ENCODE assay signal across 14 cellular contexts in the genomic region with DNA sequence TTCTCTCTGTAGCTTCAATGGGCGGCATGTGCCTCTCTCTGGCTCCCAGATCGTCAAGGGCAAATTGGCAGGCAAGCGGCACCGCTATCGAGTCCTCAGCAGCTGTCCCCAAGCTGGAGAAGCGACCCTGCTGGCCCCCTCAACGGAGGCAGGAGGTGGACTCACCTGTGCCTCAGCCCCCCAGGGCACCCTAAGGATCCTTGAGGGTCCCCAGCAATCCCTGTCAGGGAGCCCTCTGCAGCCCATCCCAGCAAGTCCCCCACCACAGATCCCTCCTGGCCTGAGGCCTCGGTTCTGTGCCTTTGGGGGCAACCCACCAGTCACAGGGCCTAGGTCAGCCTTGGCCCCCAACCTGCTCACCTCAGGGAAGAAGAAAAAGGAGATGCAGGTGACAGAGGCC. TPM values are rescaled to one million over a fixed set of nuclear protein-coding genes. Genes with fewer than 3 reads are reported as not detected.
DNase-seq lines count a peak whose midpoint lies in the region; ATAC-seq and TF ChIP-seq lines count a peak whose summit lies in the region.
"Had no signal": no experiment of that assay in that cellular context is flagged by ENCODE, and none has a peak within 500 bp of the region (broad histone marks: within the 10 kb centered on the region; RNA-seq: fewer than 3 reads in every experiment).

No MANE protein-coding gene starts in this region.

- no peak overlapping the region for H3K18ac ChIP-seq in H9 (ENCODE audit: insufficient read length, low read depth, low read length)

- no peak overlapping the region for H3K27ac ChIP-seq in H9 (ENCODE audit: insufficient read length, low read depth, low read length)
- H3K27ac ChIP-seq: suprapubic skin had no signal

- H2BK12ac ChIP-seq in H9 (ENCODE audit: insufficient read length, low read depth, low read length), result no peak overlapping the region

- H2BK20ac ChIP-seq in H9 (ENCODE audit: low read depth, low read length, poor library complexity, severe bottlenecking), result no peak overlapping the region

- no peaks in the 10 kb centered on the region for H3K79me1 ChIP-seq in H9 (ENCODE audit: insufficient read depth, low read depth, low read length, poor library complexity, severe bottlenecking)

- H2BK5ac ChIP-seq in H9 (ENCODE audit: insufficient read length, low read length), result no peak overlapping the region

- no peak overlapping the region for H3K9ac ChIP-seq in H9 (ENCODE audit: extremely low read depth, insufficient read length, low read length)

- H2AK5ac ChIP-seq in H9 (ENCODE audit: insufficient read length, low read length), result no peak overlapping the region

- H2BK15ac ChIP-seq in H9 (ENCODE audit: low read depth, low read length), result no peak overlapping the region

- WGBS in H9 (ENCODE audit: extremely low coverage, insufficient read length, low lambda C conversion rate), result no CpG with 5 or more reads among the region's 8 CpGs

- no peaks in the 10 kb centered on the region for H3K27me3 ChIP-seq in H9 (ENCODE audit: insufficient read depth, low read length)
- H3K27me3 ChIP-seq: suprapubic skin had no signal

- no peaks in the 10 kb centered on the region for H4K20me1 ChIP-seq in H9 (ENCODE audit: control insufficient read depth, insufficient read depth, insufficient read length)

- peaks cover 22% of the 10 kb centered on the region for H3K4me1 Mint-ChIP-seq in T-helper 1 cell treated with Interleukin-12 subunit alpha and Interleukin-12 subunit beta and Interleukin-4 antibody, amounts not matched to agents 30 μg/mL and 1 μg/mL, for 36 hours (ENCODE audit: low read depth)
- peaks cover 19 to 23% of the 10 kb centered on the region in 2 experiments for H3K4me1 Mint-ChIP-seq in H9
- H3K4me1 Mint-ChIP-seq in activated T-helper 17 cell treated with anti-CD3 and anti-CD28 coated beads, Interleukin-2, amount 50 U/mL, for 72 hours, result peaks cover 24% of the 10 kb centered on the region
- peaks cover 35 to 44% of the 10 kb centered on the region in 2 donors for H3K4me1 Mint-ChIP-seq in natural killer cell treated with Interleukin-12 subunit alpha and Interleukin-12 subunit beta and Interleukin-15 and Interleukin-18, amount 100 ng/mL, for 72 hours (ENCODE audit: low read depth in 2 of 2)

- H3T11ph ChIP-seq in H9 (ENCODE audit: low read length), result no peak overlapping the region

- no peak overlapping the region for H3K27ac Mint-ChIP-seq in T-helper 1 cell treated with Interleukin-12 subunit alpha and Interleukin-12 subunit beta and Interleukin-4 antibody, amounts not matched to agents 30 μg/mL and 1 μg/mL, for 36 hours
- H3K27ac Mint-ChIP-seq in H9, result peak overlapping the region in 2 of 3 experiments; percentile 39 to 59; a peak in 3 of 7 replicates
- H3K27ac Mint-ChIP-seq in activated T-helper 17 cell treated with anti-CD3 and anti-CD28 coated beads, Interleukin-2, amount 50 U/mL, for 72 hours, result peak overlapping the region; percentile 83
- H3K27ac Mint-ChIP-seq in natural killer cell treated with Interleukin-12 subunit alpha and Interleukin-12 subunit beta and Interleukin-15 and Interleukin-18, amount 100 ng/mL, for 72 hours, result peak overlapping the region in 1 of 2 donors; percentile 39

- H3K23me2 ChIP-seq in H9 (ENCODE audit: insufficient read length, low read depth, low read length, poor library complexity, severe bottlenecking), result peaks cover 18% of the 10 kb centered on the region

- H3K27me3 Mint-ChIP-seq in T-helper 1 cell treated with Interleukin-12 subunit alpha and Interleukin-12 subunit beta and Interleukin-4 antibody, amounts not matched to agents 30 μg/mL and 1 μg/mL, for 36 hours (ENCODE audit: low read depth), result peaks cover 15% of the 10 kb centered on the region
- H3K27me3 Mint-ChIP-seq in H9 (ENCODE audit: low read depth), result peaks cover 4% of the 10 kb centered on the region; the same call in 1 of the 2 replicates
- H3K27me3 Mint-ChIP-seq in activated T-helper 17 cell treated with anti-CD3 and anti-CD28 coated beads, Interleukin-2, amount 50 U/mL, for 72 hours, result peaks cover 14% of the 10 kb centered on the region
- H3K27me3 Mint-ChIP-seq in natural killer cell treated with Interleukin-12 subunit alpha and Interleukin-12 subunit beta and Interleukin-15 and Interleukin-18, amount 100 ng/mL, for 72 hours, result peaks cover 0 to 4% of the 10 kb centered on the region in 2 donors

- no peak overlapping the region for H2AFZ ChIP-seq in H9 (ENCODE audit: low read length)

- 0 out of 2 replicates have a peak, but pooled peaks cover 3% of the 10 kb centered on the region for H3K4me1 ChIP-seq in H9 (ENCODE audit: insufficient read depth, low read length)

- peaks cover 11% of the 10 kb centered on the region for H3K36me3 Mint-ChIP-seq in T-helper 1 cell treated with Interleukin-12 subunit alpha and Interleukin-12 subunit beta and Interleukin-4 antibody, amounts not matched to agents 30 μg/mL and 1 μg/mL, for 36 hours (ENCODE audit: low read depth)
- H3K36me3 Mint-ChIP-seq in H9 (ENCODE audit: insufficient read depth in 1 of 3, low read depth in 3 of 3), result peaks cover 18 to 42% (median 37%) of the 10 kb centered on the region in 3 experiments; a peak in 6 of 7 replicates
- H3K36me3 Mint-ChIP-seq in activated T-helper 17 cell treated with anti-CD3 and anti-CD28 coated beads, Interleukin-2, amount 50 U/mL, for 72 hours (ENCODE audit: low read depth), result peaks cover 75% of the 10 kb centered on the region
- H3K36me3 Mint-ChIP-seq in natural killer cell treated with Interleukin-12 subunit alpha and Interleukin-12 subunit beta and Interleukin-15 and Interleukin-18, amount 100 ng/mL, for 72 hours, result peaks cover 10% of the 10 kb centered on the region

- no peak for TF ChIP-seq CTCF in H9 (conservative IDR thresholded peaks at IDR 0.05)

- no peak overlapping the region for H2BK120ac ChIP-seq in H9 (ENCODE audit: low read depth, low read length, poor library complexity, severe bottlenecking)

- DNase-seq in T-helper 1 cell (no peak), H9 (no peak), HEK293T (ENCODE audit: extremely low spot score) (no peak), NCI-H446 (lab: John Stamatoyannopoulos, UW) (no peak), head of caudate nucleus (no peak)
- no peak for DNase-seq in natural killer cell treated with Interleukin-12 subunit alpha and Interleukin-12 subunit beta and Interleukin-15 and Interleukin-18, amount 100 ng/mL, for 72 hours (ENCODE audit: low spot score)
- DNase-seq: activated gamma-delta T cell treated with Interleukin-2 at 50 U/mL for 16 hours; central memory CD4-positive, alpha-beta T cell; kidney glomerular epithelial cell had no signal

- ATAC-seq in activated T-helper 17 cell treated with anti-CD3 and anti-CD28 coated beads, Interleukin-2, amount 50 U/mL, for 72 hours (replicated peaks), result no peak
- ATAC-seq in natural killer cell treated with Interleukin-12 subunit alpha and Interleukin-12 subunit beta and Interleukin-15 and Interleukin-18, amount 100 ng/mL, for 72 hours, result no peak
- ATAC-seq: activated CD4-positive, CD25-positive, alpha-beta regulatory T cell treated with anti-CD3 and anti-CD28 coated beads, Interleukin-2, amount 50 U/mL, for 24 hours had no signal

- no peak overlapping the region for H4K5ac ChIP-seq in H9 (ENCODE audit: insufficient read length, low read depth, low read length)

- intact Hi-C loops in head of caudate nucleus (cut with DNase I), result no loop called here

- no peak overlapping the region for H3K4me2 ChIP-seq in H9 (ENCODE audit: insufficient read depth, insufficient read length, low read length)

- H3K4me3 Mint-ChIP-seq in T-helper 1 cell treated with Interleukin-12 subunit alpha and Interleukin-12 subunit beta and Interleukin-4 antibody, amounts not matched to agents 30 μg/mL and 1 μg/mL, for 36 hours, result peak overlapping the region; percentile 4
- peak overlapping the region; percentile 99 for H3K4me3 Mint-ChIP-seq in H9
- peak overlapping the region; percentile 91 for H3K4me3 Mint-ChIP-seq in activated T-helper 17 cell treated with anti-CD3 and anti-CD28 coated beads, Interleukin-2, amount 50 U/mL, for 72 hours
- peak overlapping the region; percentile 92 for H3K4me3 Mint-ChIP-seq in natural killer cell treated with Interleukin-12 subunit alpha and Interleukin-12 subunit beta and Interleukin-15 and Interleukin-18, amount 100 ng/mL, for 72 hours

- H3K79me2 ChIP-seq in H9 (ENCODE audit: insufficient read depth, low read length), result no peaks in the 10 kb centered on the region; the same call in 1 of the 2 replicates

- H3K4ac ChIP-seq in H9 (ENCODE audit: low read depth, low read length), result no peak overlapping the region

- no peak overlapping the region for H3K23ac ChIP-seq in H9 (ENCODE audit: insufficient read length, low read depth, low read length)

- CTCF ChIA-PET in HEK293T (lab: Yijun Ruan, JAX), result no interaction called here

- POLR2A ChIA-PET in HEK293T (lab: Yijun Ruan, JAX), result no interaction called here

- no peak overlapping the region for H3K56ac ChIP-seq in H9 (ENCODE audit: insufficient read length, low read depth, low read length)

- no peak overlapping the region for H3K14ac ChIP-seq in H9 (ENCODE audit: insufficient read depth, low read length)

- H3K9me3 Mint-ChIP-seq in T-helper 1 cell treated with Interleukin-12 subunit alpha and Interleukin-12 subunit beta and Interleukin-4 antibody, amounts not matched to agents 30 μg/mL and 1 μg/mL, for 36 hours, result no peaks in the 10 kb centered on the region
- no peaks in the 10 kb centered on the region; a peak in 1 of 5 replicates for H3K9me3 Mint-ChIP-seq in H9
- no peaks in the 10 kb centered on the region for H3K9me3 Mint-ChIP-seq in activated T-helper 17 cell treated with anti-CD3 and anti-CD28 coated beads, Interleukin-2, amount 50 U/mL, for 72 hours
- no peaks in the 10 kb centered on the region for H3K9me3 Mint-ChIP-seq in natural killer cell treated with Interleukin-12 subunit alpha and Interleukin-12 subunit beta and Interleukin-15 and Interleukin-18, amount 100 ng/mL, for 72 hours

- H4K8ac ChIP-seq in H9 (replicated peaks; ENCODE audit: insufficient read length, low read depth, low read length), result no peak overlapping the region

- no peak overlapping the region for H4K91ac ChIP-seq in H9 (ENCODE audit: insufficient read length, low read depth, low read length)

- no peaks in the 10 kb centered on the region for H3K9me3 ChIP-seq in H9 (ENCODE audit: control insufficient read depth, low read depth, low read length)
- H3K9me3 ChIP-seq: suprapubic skin had no signal

RNA-seq across cellular contexts. Expression of a gene that starts 1.7 kb away (rescaled TPM):
- 43.4 and 48.7 TPM in 2 replicates for total RNA-seq in H9 (2021)
- 10 to 100 TPM; 11.2 to 23.6 TPM for total RNA-seq in activated T-helper 17 cell treated with anti-CD3 and anti-CD28 coated beads, Interleukin-2, amount 50 U/mL, for 72 hours
- 10 to 100 TPM; 11.0 to 25.4 TPM for total RNA-seq in natural killer cell treated with Interleukin-12 subunit alpha and Interleukin-12 subunit beta and Interleukin-15 and Interleukin-18, amount 100 ng/mL, for 72 hours

RNA-seq across cellular contexts. Expression of a gene that starts 3.3 kb away (rescaled TPM):
- 40.4 and 42.6 TPM in 2 replicates for total RNA-seq in H9 (2021)
- 10 to 100 TPM; 21.0 to 66.8 TPM for total RNA-seq in activated T-helper 17 cell treated with anti-CD3 and anti-CD28 coated beads, Interleukin-2, amount 50 U/mL, for 72 hours
- total RNA-seq in natural killer cell treated with Interleukin-12 subunit alpha and Interleukin-12 subunit beta and Interleukin-15 and Interleukin-18, amount 100 ng/mL, for 72 hours, result 10 to 100 TPM; 12.2 to 14.1 TPM

RNA-seq across cellular contexts. Expression of a gene that starts 15.6 kb away (rescaled TPM):
- 62.4 and 66.7 TPM in 2 replicates for total RNA-seq in H9 (2021)
- 10 to 100 TPM; 27.6 to 33.2 TPM for total RNA-seq in activated T-helper 17 cell treated with anti-CD3 and anti-CD28 coated beads, Interleukin-2, amount 50 U/mL, for 72 hours
- total RNA-seq in natural killer cell treated with Interleukin-12 subunit alpha and Interleukin-12 subunit beta and Interleukin-15 and Interleukin-18, amount 100 ng/mL, for 72 hours, result 10 to 100 TPM; 65.0 to 67.8 TPM

RNA-seq across cellular contexts. Expression of a gene that starts 37.7 kb away (rescaled TPM):
- 94.4 and 98.7 TPM in 2 replicates for total RNA-seq in H9 (2021)
- total RNA-seq in activated T-helper 17 cell treated with anti-CD3 and anti-CD28 coated beads, Interleukin-2, amount 50 U/mL, for 72 hours, result 10 to 100 TPM; 15.9 to 31.6 TPM
- total RNA-seq in natural killer cell treated with Interleukin-12 subunit alpha and Interleukin-12 subunit beta and Interleukin-15 and Interleukin-18, amount 100 ng/mL, for 72 hours, result 10 to 100 TPM; 18.1 to 44.0 TPM

RNA-seq across cellular contexts. Expression of a gene that starts 59.7 kb away (rescaled TPM):
- total RNA-seq in H9 (2021), result 1.7 and 2.5 TPM in 2 replicates
- total RNA-seq in activated T-helper 17 cell treated with anti-CD3 and anti-CD28 coated beads, Interleukin-2, amount 50 U/mL, for 72 hours, result 10 to 100 TPM; 20.7 to 39.2 TPM
- total RNA-seq in natural killer cell treated with Interleukin-12 subunit alpha and Interleukin-12 subunit beta and Interleukin-15 and Interleukin-18, amount 100 ng/mL, for 72 hours, result 10 to 100 TPM; 16.3 to 18.0 TPM
- total RNA-seq: A172 had no signal

Comparison
In these comparisons a context has a peak if more than half of its experiments do, and no peak if none do; other contexts are left out.
1. H3K4me3 Mint-ChIP-seq: peak in every context shown above with its lines; median percentile 99 in H9; 92 in natural killer cell treated with Interleukin-12 subunit alpha and Interleukin-12 subunit beta and Interleukin-15 and Interleukin-18, amount 100 ng/mL, for 72 hours; 91 in activated T-helper 17 cell treated with anti-CD3 and anti-CD28 coated beads, Interleukin-2, amount 50 U/mL, for 72 hours; 4 in T-helper 1 cell treated with Interleukin-12 subunit alpha and Interleukin-12 subunit beta and Interleukin-4 antibody, amounts not matched to agents 30 μg/mL and 1 μg/mL, for 36 hours.